ENCODE assay signal across 19 cellular contexts in the genomic region with DNA sequence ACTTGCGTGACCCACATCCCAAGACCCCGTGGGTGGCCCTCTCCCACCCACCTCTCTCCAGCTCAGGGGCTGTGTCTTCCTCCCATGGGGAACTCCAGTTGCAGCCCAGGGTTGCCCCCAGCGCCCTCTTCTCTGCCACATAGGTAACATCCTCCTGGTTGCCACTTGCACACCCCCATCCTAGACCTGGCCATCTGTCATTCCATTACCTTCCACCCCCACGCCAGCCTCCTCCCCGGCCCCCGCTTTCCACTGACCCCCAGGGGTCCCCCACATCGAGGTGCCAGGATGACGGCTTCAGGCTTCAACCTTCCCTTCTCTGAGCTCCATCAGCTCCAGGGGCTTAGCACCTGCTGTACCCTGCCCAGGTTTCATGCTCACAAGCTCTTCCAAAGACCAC. TPM values are rescaled to one million over a fixed set of nuclear protein-coding genes. Genes with fewer than 3 reads are reported as not detected.
A peak's percentile ranks its signal among the peaks of the same experiment; 100 is the strongest.
DNase-seq lines count a peak whose midpoint lies in the region; ATAC-seq and TF ChIP-seq lines count a peak whose summit lies in the region.
"Had no signal": no experiment of that assay in that cellular context is flagged by ENCODE, and none has a peak within 500 bp of the region (broad histone marks: within the 10 kb centered on the region; RNA-seq: fewer than 3 reads in every experiment).

No MANE protein-coding gene starts in this region.

- H3K18ac ChIP-seq in IMR-90 (ENCODE audit: low read depth, low read length): no peak overlapping the region

- H3K36me3 ChIP-seq in IMR-90 (ENCODE audit: control insufficient read depth, insufficient read depth, low read length): no peaks in the 10 kb centered on the region
- H3K36me3 ChIP-seq: BE2C, HAP-1 had no signal

- H3K4me1 ChIP-seq in IMR-90 (ENCODE audit: control insufficient read depth, insufficient read depth, low read length): no peaks in the 10 kb centered on the region
- H3K4me1 ChIP-seq: BE2C, HAP-1 had no signal

- no peaks in the 10 kb centered on the region for H4K20me1 ChIP-seq in IMR-90 (ENCODE audit: insufficient read depth, low read length)

- BruUV-seq in IMR-90 (replicated peaks; lab: Mats Ljungman, UMichigan): no TSS peak

- H3K9me3 ChIP-seq in IMR-90 (ENCODE audit: control insufficient read depth, insufficient read depth, low read length) (peaks cover 12% of the 10 kb centered on the region), T-helper 17 cell (ENCODE audit: control insufficient read depth, low read length, poor library complexity, severe bottlenecking) (no peaks in the 10 kb centered on the region)
- H3K9me3 ChIP-seq: BE2C, HAP-1 had no signal

- no peak overlapping the region for H3K14ac ChIP-seq in IMR-90 (replicated peaks; ENCODE audit: low read depth, low read length)

- H2BK120ac ChIP-seq in IMR-90 (ENCODE audit: low read depth, low read length): no peak overlapping the region

- H3K4me2 ChIP-seq in IMR-90 (ENCODE audit: low read depth, low read length): no peak overlapping the region

- H3K4me3 Mint-ChIP-seq in T-helper 17 cell (peak overlapping the region; percentile 15), endothelial cell (ENCODE audit: unreplicated experiment) (no peak overlapping the region)
- H3K4me3 Mint-ChIP-seq in stimulated activated effector memory CD8-positive, alpha-beta T cell treated with anti-CD3 and anti-CD28 coated beads, Interleukin-12 subunit alpha, Interleukin-12 subunit beta, amount 100 ng/mL, for 72 hours: no peak overlapping the region
- H3K4me3 Mint-ChIP-seq: CD4-positive, alpha-beta T cell had no signal

- H3K23ac ChIP-seq in IMR-90 (ENCODE audit: low read depth, low read length): no peak overlapping the region

- no peak overlapping the region for H4K91ac ChIP-seq in IMR-90 (ENCODE audit: insufficient read depth, low read depth, low read length)

- no peak overlapping the region for H2BK15ac ChIP-seq in IMR-90 (ENCODE audit: low read depth, low read length)

- no peaks in the 10 kb centered on the region for H3K9me1 ChIP-seq in IMR-90 (ENCODE audit: insufficient read depth, low read length)

- no peak overlapping the region for H3K4ac ChIP-seq in IMR-90 (ENCODE audit: low read depth, low read length)

- no peak overlapping the region for H2AK5ac ChIP-seq in IMR-90 (ENCODE audit: low read depth, low read length)

- peaks cover 2% of the 10 kb centered on the region for H3K36me3 Mint-ChIP-seq in T-helper 17 cell (ENCODE audit: low read depth)
- peaks cover 21% of the 10 kb centered on the region for H3K36me3 Mint-ChIP-seq in endothelial cell (ENCODE audit: low read depth, unreplicated experiment)
- no peaks in the 10 kb centered on the region for H3K36me3 Mint-ChIP-seq in stimulated activated effector memory CD8-positive, alpha-beta T cell treated with anti-CD3 and anti-CD28 coated beads, Interleukin-12 subunit alpha, Interleukin-12 subunit beta, amount 100 ng/mL, for 72 hours

- no peak overlapping the region for H2BK5ac ChIP-seq in IMR-90 (ENCODE audit: low read depth, low read length, poor library complexity, severe bottlenecking)

- TF ChIP-seq CTCF in IMR-90 (conservative IDR thresholded peaks at IDR 0.05; ENCODE audit: low read depth, low read length) (no peak), endothelial cell (IDR thresholded peaks at IDR 0.05; ENCODE audit: unreplicated experiment) (no peak)

- ATAC-seq in IMR-90 (ENCODE audit: low read depth) (no peak), T-helper 17 cell (no peak), HG03097 (IDR thresholded peaks at IDR 0.05; ENCODE audit: low FRiP score, unreplicated experiment) (no peak)
- peak; percentile 19 for ATAC-seq in stimulated activated effector memory CD8-positive, alpha-beta T cell treated with anti-CD3 and anti-CD28 coated beads, Interleukin-12 subunit alpha, Interleukin-12 subunit beta, amount 100 ng/mL, for 72 hours

- no peaks in the 10 kb centered on the region for H3K27me3 ChIP-seq in IMR-90 (ENCODE audit: control insufficient read depth, insufficient read depth, low read length)
- H3K27me3 ChIP-seq: BE2C had no signal

- no peaks in the 10 kb centered on the region for H3K4me1 Mint-ChIP-seq in T-helper 17 cell
- no peaks in the 10 kb centered on the region for H3K4me1 Mint-ChIP-seq in endothelial cell (ENCODE audit: unreplicated experiment)
- peaks cover 6% of the 10 kb centered on the region for H3K4me1 Mint-ChIP-seq in stimulated activated effector memory CD8-positive, alpha-beta T cell treated with anti-CD3 and anti-CD28 coated beads, Interleukin-12 subunit alpha, Interleukin-12 subunit beta, amount 100 ng/mL, for 72 hours

- no peak for TF ChIP-seq RAD21 in IMR-90 (IDR thresholded peaks at IDR 0.05; ENCODE audit: low read length)

- H4K8ac ChIP-seq in IMR-90 (ENCODE audit: low read depth in 2 of 2, low read length in 2 of 2): no peak overlapping the region

- peak overlapping the region; percentile 50 for H2AK9ac ChIP-seq in IMR-90 (replicated peaks; ENCODE audit: low read depth, low read length, poor library complexity)

- CTCF ChIA-PET in IMR-90 (lab: Yijun Ruan, JAX): no interaction called here

- no peak for TF ChIP-seq POLR2A in IMR-90 (IDR thresholded peaks at IDR 0.05; ENCODE audit: low read depth, low read length)

- peaks cover 37% of the 10 kb centered on the region for H3K9me3 Mint-ChIP-seq in endothelial cell (ENCODE audit: unreplicated experiment)
- H3K9me3 Mint-ChIP-seq in stimulated activated effector memory CD8-positive, alpha-beta T cell treated with anti-CD3 and anti-CD28 coated beads, Interleukin-12 subunit alpha, Interleukin-12 subunit beta, amount 100 ng/mL, for 72 hours: peaks cover 11% of the 10 kb centered on the region

- dilution Hi-C loops in IMR-90 (cut with HindIII; ENCODE audit: low sequenced_read_pairs, unreplicated experiment): no loop called here

- no peak overlapping the region for H3K4me3 ChIP-seq in IMR-90 (ENCODE audit: insufficient read depth, low read depth, low read length)
- H3K4me3 ChIP-seq: GM23248, HAP-1 had no signal

- DNase-seq in IMR-90: no peak
- no peak for DNase-seq in T-helper 17 cell
- DNase-seq in endothelial cell (ENCODE audit: low spot score): no peak
- DNase-seq in stimulated activated effector memory CD8-positive, alpha-beta T cell treated with anti-CD3 and anti-CD28 coated beads, Interleukin-12 subunit alpha, Interleukin-12 subunit beta, amount 100 ng/mL, for 72 hours (ENCODE audit: low spot score in 2 of 2): no peak
- DNase-seq in effector CD4-positive, alpha-beta T cell: no peak
- DNase-seq in cerebellar nuclear complex (lab: John Stamatoyannopoulos, UW): no peak
- DNase-seq: ACHN; BE2C; C1 segment of cervical spinal cord; CD4-positive, alpha-beta T cell; DMS153; DMS79; GDM1; GM23248 had no signal

- no peak overlapping the region for H3K56ac ChIP-seq in IMR-90 (ENCODE audit: extremely low read depth, insufficient read depth, low read length)

- no peaks in the 10 kb centered on the region for H3K27me3 Mint-ChIP-seq in T-helper 17 cell
- H3K27me3 Mint-ChIP-seq in endothelial cell (ENCODE audit: unreplicated experiment): peaks cover 11% of the 10 kb centered on the region
- H3K27me3 Mint-ChIP-seq: CD4-positive, alpha-beta T cell had no signal

- no peak overlapping the region for H2AFZ ChIP-seq in IMR-90 (replicated peaks; ENCODE audit: low read length, poor library complexity)
- H2AFZ ChIP-seq: GM23248 had no signal

- H3K27ac Mint-ChIP-seq in T-helper 17 cell (no peak overlapping the region), endothelial cell (ENCODE audit: unreplicated experiment) (peak overlapping the region; percentile 48)
- H3K27ac Mint-ChIP-seq in stimulated activated effector memory CD8-positive, alpha-beta T cell treated with anti-CD3 and anti-CD28 coated beads, Interleukin-12 subunit alpha, Interleukin-12 subunit beta, amount 100 ng/mL, for 72 hours: peak overlapping the region; percentile 39
- H3K27ac Mint-ChIP-seq: CD4-positive, alpha-beta T cell had no signal

- H4K5ac ChIP-seq in IMR-90 (ENCODE audit: low read depth, low read length): no peak overlapping the region

- POLR2A ChIA-PET in IMR-90 (lab: Charles Lee; ENCODE audit: unreplicated experiment): no interaction called here

- H3K27ac ChIP-seq in IMR-90 (ENCODE audit: insufficient read depth, low read length): no peak overlapping the region
- H3K27ac ChIP-seq: GM23248, HL-60 had no signal

- no peaks in the 10 kb centered on the region for H3K79me1 ChIP-seq in IMR-90 (ENCODE audit: low read depth in 1 of 2, low read length in 2 of 2)

- 88% methylated on average over 3 of the region's 8 CpGs; no CpG with 5 or more reads in 1 of the 2 experiments for WGBS in IMR-90 (ENCODE audit: extremely low coverage in 2 of 2, insufficient read length in 1 of 2), 2 experiments

- no peak overlapping the region for H3K9ac ChIP-seq in IMR-90 (ENCODE audit: low read depth, low read length)
- H3K9ac ChIP-seq: GM23248 had no signal

- H2BK20ac ChIP-seq in IMR-90 (ENCODE audit: low read depth, low read length): no peak overlapping the region

- in situ Hi-C loops in IMR-90 (cut with MboI; ENCODE audit: low sequenced_read_pairs): no loop called here

- intact Hi-C loops in IMR-90 (cut with micrococcal nuclease): no loop called here

TF ChIP-seq in IMR-90, 13 proteins besides CTCF, POLR2A, EP300 and RAD21 (continues in another document):
- TF ChIP-seq CEBPB (IDR thresholded peaks at IDR 0.05; ENCODE audit: low read depth, low read length): no peak
- TF ChIP-seq SMC3 (IDR thresholded peaks at IDR 0.05; ENCODE audit: low read depth, low read length): no peak
- no peak for TF ChIP-seq MAFK (IDR thresholded peaks at IDR 0.05; ENCODE audit: low read depth, low read length)
- no peak for TF ChIP-seq BHLHE40 (IDR thresholded peaks at IDR 0.05; ENCODE audit: low read depth, low read length)
- TF ChIP-seq, protein P1, sequence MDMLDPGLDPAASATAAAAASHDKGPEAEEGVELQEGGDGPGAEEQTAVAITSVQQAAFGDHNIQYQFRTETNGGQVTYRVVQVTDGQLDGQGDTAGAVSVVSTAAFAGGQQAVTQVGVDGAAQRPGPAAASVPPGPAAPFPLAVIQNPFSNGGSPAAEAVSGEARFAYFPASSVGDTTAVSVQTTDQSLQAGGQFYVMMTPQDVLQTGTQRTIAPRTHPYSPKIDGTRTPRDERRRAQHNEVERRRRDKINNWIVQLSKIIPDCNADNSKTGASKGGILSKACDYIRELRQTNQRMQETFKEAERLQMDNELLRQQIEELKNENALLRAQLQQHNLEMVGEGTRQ (IDR thresholded peaks at IDR 0.05; ENCODE audit: low read depth, low read length): no peak
- TF ChIP-seq FOS (IDR thresholded peaks at IDR 0.05; ENCODE audit: low read depth, low read length): no peak

RNA-seq across cellular contexts. Expression of a gene that starts 28.1 kb away (rescaled TPM):
- total RNA-seq in IMR-90 (2012; rRNA removed): not detected in 2 replicates
- not detected in 2 replicates for polyA plus RNA-seq in IMR-90 (2012; rRNA removed)
- polyA plus RNA-seq in IMR-90 (2012; cell fraction: cytosol; rRNA removed): not detected in 2 replicates
- polyA plus RNA-seq in IMR-90 (2012; cell fraction: nucleus; rRNA removed; ENCODE audit: low replicate concordance): not detected in 2 replicates
- 1 to 10 TPM in 1 of 2 donors, under 1 TPM in 1; 0.60 to 2.8 TPM for total RNA-seq in T-helper 17 cell
- 0.97 TPM for total RNA-seq in endothelial cell (ENCODE audit: unreplicated experiment)
- total RNA-seq: Daoy, GM23248, HT1080 had no signal

RNA-seq across cellular contexts. Expression of a gene that starts 39.9 kb away (rescaled TPM):
- total RNA-seq in IMR-90 (2012; rRNA removed) (not detected in 2 replicates), T-helper 17 cell (1 to 10 TPM; 3.4 to 5.2 TPM), endothelial cell (ENCODE audit: unreplicated experiment) (not detected)
- not detected in 2 replicates for polyA plus RNA-seq in IMR-90 (2012; rRNA removed)
- not detected in 2 replicates for polyA plus RNA-seq in IMR-90 (2012; cell fraction: cytosol; rRNA removed)
- not detected in 2 replicates for polyA plus RNA-seq in IMR-90 (2012; cell fraction: nucleus; rRNA removed; ENCODE audit: low replicate concordance)
- total RNA-seq: GM23248 had no signal
- polyA plus RNA-seq: GM23248 had no signal
